ENCODE assay signal across 29 cellular contexts in genomic region chr7:158689500-158689899, GRCh38.
"Had no signal": no experiment of that assay in that cellular context is flagged by ENCODE, and none has a peak within 500 bp of the region (broad histone marks: within the 10 kb centered on the region; RNA-seq: fewer than 3 reads in every experiment).

No MANE protein-coding gene starts in this region.

- DNase-seq: activated CD4-positive, alpha-beta memory T cell treated with anti-CD3 and anti-CD28 coated beads, Interleukin-2, amount 10 ng/mL, durations not matched to agents 7 days and 5 days; activated CD4-positive, alpha-beta T cell treated with anti-CD3 and anti-CD28 coated beads for 1 hour; activated CD4-positive, alpha-beta T cell treated with anti-CD3 and anti-CD28 coated beads for 48 hours; activated CD4-positive, CD25-positive, alpha-beta regulatory T cell; activated CD8-positive, alpha-beta memory T cell treated with anti-CD3 and anti-CD28 coated beads for 24 hours; activated CD8-positive, alpha-beta memory T cell treated with anti-CD3 and anti-CD28 coated beads, Interleukin-2, amount 10 ng/mL, durations not matched to agents 7 days and 5 days; activated CD8-positive, alpha-beta memory T cell treated with anti-CD3 and anti-CD28 coated beads, Interleukin-2, amount 50 U/mL, for 48 hours; activated effector memory CD4-positive, alpha-beta T cell treated with Interleukin-2 at 50 U/mL for 16 hours; activated naive CD4-positive, alpha-beta T cell treated with anti-CD3 and anti-CD28 coated beads, Interleukin-2, amount 10 ng/mL, durations not matched to agents 7 days and 5 days; activated naive CD8-positive, alpha-beta T cell treated with anti-CD3 and anti-CD28 coated beads, Interleukin-2, amount 50 U/mL, for 24 hours; activated T-cell treated with anti-CD3 and anti-CD28 coated beads, Interleukin-2, amount 50 U/mL, for 48 hours; caudate nucleus; cerebellar nuclear complex; Karpas-422; KBM-7; NCI-H187 treated with DMSO at 0.1 percent for 48 hours; NCI-H2171; NCI-H510A; NCI-H526; NCI-H774; NK-92 treated with Interleukin-12 subunit alpha and Interleukin-12 subunit beta, amount 100 ng/mL, for 24 hours; PC-3; Peyer's patch; Right ventricle myocardium superior; SW 1271; T-helper 1 cell; T-helper 2 cell; T-helper 9 cell; WERI-Rb-1 had no signal

- ATAC-seq: activated CD8-positive, alpha-beta memory T cell treated with anti-CD3 and anti-CD28 coated beads, Interleukin-2, amount 10 ng/mL, durations not matched to agents 7 days and 5 days; activated naive CD8-positive, alpha-beta T cell treated with anti-CD3 and anti-CD28 coated beads, Interleukin-2, amount 50 U/mL, for 24 hours; PC-3 had no signal
